In genomic region chr3:190618349-190619030, GRCh38 we compare ENCODE assay signal across 10 cellular contexts.
DNase-seq lines count a peak whose midpoint lies in the region; ATAC-seq and TF ChIP-seq lines count a peak whose summit lies in the region.
"Had no signal": no experiment of that assay in that cellular context is flagged by ENCODE, and none has a peak within 500 bp of the region (broad histone marks: within the 10 kb centered on the region; RNA-seq: fewer than 3 reads in every experiment).

No MANE protein-coding gene starts in this region.

- no peak overlapping the region for H3K27ac ChIP-seq in neural progenitor cell
- H3K27ac ChIP-seq in PC-9, result no peak overlapping the region
- H3K27ac ChIP-seq: suprapubic skin, VCaP had no signal

- H3K27me3 ChIP-seq in neural progenitor cell (no peaks in the 10 kb centered on the region), PC-9 (ENCODE audit: insufficient read depth, low read depth) (no peaks in the 10 kb centered on the region)
- H3K27me3 ChIP-seq: suprapubic skin had no signal

- H2AFZ ChIP-seq in neural progenitor cell (replicated peaks) (no peak overlapping the region), PC-9 (no peak overlapping the region)

- H3K4me1 Mint-ChIP-seq in T-helper 2 cell treated with Interferon-gamma antibody and Interleukin-4, amounts not matched to agents 5 μg/mL and 100 μg/mL, for 36 hours (ENCODE audit: low read depth), result peaks cover 80% of the 10 kb centered on the region
- H3K4me1 Mint-ChIP-seq in neural progenitor cell, result peaks cover 19% of the 10 kb centered on the region

- H3K9me2 ChIP-seq in PC-9 (ENCODE audit: insufficient read depth), result no peaks in the 10 kb centered on the region

- no peaks in the 10 kb centered on the region for H3K27me3 Mint-ChIP-seq in T-helper 2 cell treated with Interferon-gamma antibody and Interleukin-4, amounts not matched to agents 5 μg/mL and 100 μg/mL, for 36 hours (ENCODE audit: low read depth)
- H3K27me3 Mint-ChIP-seq in neural progenitor cell (ENCODE audit: insufficient read depth, low read depth), result no peaks in the 10 kb centered on the region

- peaks cover 3% of the 10 kb centered on the region for H3K9me3 Mint-ChIP-seq in T-helper 2 cell treated with Interferon-gamma antibody and Interleukin-4, amounts not matched to agents 5 μg/mL and 100 μg/mL, for 36 hours
- no peaks in the 10 kb centered on the region for H3K9me3 Mint-ChIP-seq in neural progenitor cell

- CTCF ChIA-PET in PC-9 (lab: Charles Lee), result no interaction called here

- no peak overlapping the region for H3K9ac ChIP-seq in neural progenitor cell

- H3K27ac Mint-ChIP-seq in T-helper 2 cell treated with Interferon-gamma antibody and Interleukin-4, amounts not matched to agents 5 μg/mL and 100 μg/mL, for 36 hours, result peak overlapping the region; percentile 90
- H3K27ac Mint-ChIP-seq in neural progenitor cell, result peak overlapping the region; percentile 19

- intact Hi-C loops in PC-9 (cut with micrococcal nuclease; ENCODE audit: unreplicated experiment), result no loop called here

- POLR2A ChIA-PET in PC-9 (lab: Charles Lee; ENCODE audit: unreplicated experiment), result no interaction called here

- H3F3A ChIP-seq in neural progenitor cell (ENCODE audit: low read depth) (no peaks in the 10 kb centered on the region), PC-9 (ENCODE audit: insufficient read depth, low read depth) (no peaks in the 10 kb centered on the region)

- H3K79me2 ChIP-seq in neural progenitor cell (ENCODE audit: low read depth) (no peaks in the 10 kb centered on the region), PC-9 (ENCODE audit: low read depth) (no peaks in the 10 kb centered on the region)

- H3K4me2 ChIP-seq in neural progenitor cell (no peak overlapping the region), PC-9 (no peak overlapping the region)

- H3K4me1 ChIP-seq in neural progenitor cell (no peaks in the 10 kb centered on the region), PC-9 (replicated peaks; ENCODE audit: insufficient read depth) (no peaks in the 10 kb centered on the region)
- H3K4me1 ChIP-seq: suprapubic skin had no signal

- H4K20me1 ChIP-seq in neural progenitor cell (ENCODE audit: low read depth) (no peaks in the 10 kb centered on the region), PC-9 (ENCODE audit: insufficient read depth) (no peaks in the 10 kb centered on the region)

- no peak for DNase-seq in T-helper 2 cell treated with Interferon-gamma antibody and Interleukin-4, amounts not matched to agents 5 μg/mL and 100 μg/mL, for 36 hours (ENCODE audit: low spot score)
- DNase-seq in neural progenitor cell (ENCODE audit: low spot score) (no peak), Ammon's horn (ENCODE audit: low spot score) (no peak), PC-9 (no peak)
- DNase-seq in central memory CD4-positive, alpha-beta T cell, result no peak

- ATAC-seq in GM18502 (IDR thresholded peaks at IDR 0.05; ENCODE audit: poor library complexity, unreplicated experiment), result peak; percentile 55
- peak; percentile 60 for ATAC-seq in HG02870 (IDR thresholded peaks at IDR 0.05; ENCODE audit: unreplicated experiment)
- no peak for ATAC-seq in GM18907 (IDR thresholded peaks at IDR 0.05; ENCODE audit: unreplicated experiment)

- H3K9me3 ChIP-seq in neural progenitor cell (ENCODE audit: low read depth), result no peaks in the 10 kb centered on the region
- H3K9me3 ChIP-seq in PC-9 (ENCODE audit: insufficient read depth, low read depth), result no peaks in the 10 kb centered on the region
- H3K9me3 ChIP-seq: suprapubic skin had no signal

- H3K4me3 ChIP-seq in neural progenitor cell, result no peak overlapping the region
- H3K4me3 ChIP-seq in PC-9, result no peak overlapping the region
- H3K4me3 ChIP-seq: suprapubic skin had no signal

- peaks cover 44% of the 10 kb centered on the region for H3K36me3 Mint-ChIP-seq in T-helper 2 cell treated with Interferon-gamma antibody and Interleukin-4, amounts not matched to agents 5 μg/mL and 100 μg/mL, for 36 hours (ENCODE audit: low read depth)
- H3K36me3 Mint-ChIP-seq in neural progenitor cell, result no peaks in the 10 kb centered on the region

- no TSS peak for BruUV-seq in PC-9 (replicated peaks; lab: Mats Ljungman, UMichigan)

- H3K4me3 Mint-ChIP-seq in T-helper 2 cell treated with Interferon-gamma antibody and Interleukin-4, amounts not matched to agents 5 μg/mL and 100 μg/mL, for 36 hours, result peak overlapping the region; percentile 70
- no peak overlapping the region for H3K4me3 Mint-ChIP-seq in neural progenitor cell

- TF ChIP-seq CTCF in neural progenitor cell (IDR thresholded peaks at IDR 0.05), result no peak
- TF ChIP-seq CTCF in PC-9 (conservative IDR thresholded peaks at IDR 0.05), result no peak

- H3K36me3 ChIP-seq in neural progenitor cell (no peaks in the 10 kb centered on the region), PC-9 (ENCODE audit: low read depth) (no peaks in the 10 kb centered on the region)
